In the genomic region with DNA sequence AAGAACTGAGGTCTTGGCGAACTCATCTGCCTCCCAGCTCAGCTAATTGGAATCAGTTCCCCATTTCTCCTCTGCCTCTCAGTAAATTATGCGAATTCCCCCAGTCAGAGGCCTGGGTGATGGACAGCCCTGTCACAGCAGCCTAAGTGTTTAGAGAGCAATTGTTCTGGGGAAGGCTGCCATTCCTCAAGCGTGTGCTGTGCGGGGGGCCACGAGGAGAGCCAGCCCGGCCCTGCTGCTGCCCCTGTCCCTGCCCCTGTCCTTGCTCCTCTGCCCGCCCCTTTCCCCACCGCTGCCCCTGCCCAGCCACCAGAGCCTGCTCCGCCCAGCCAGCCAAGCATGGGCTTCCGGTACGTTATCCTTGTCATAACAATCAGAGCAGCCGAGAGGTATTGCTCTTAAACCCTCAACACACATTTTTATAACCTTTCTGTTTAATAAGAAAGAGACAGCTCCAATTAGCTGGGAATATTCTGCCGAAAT, we compare ENCODE assay signal across 9 cellular contexts. TPM values are rescaled to one million over a fixed set of nuclear protein-coding genes. Genes with fewer than 3 reads are reported as not detected.
DNase-seq lines count a peak whose midpoint lies in the region; ATAC-seq and TF ChIP-seq lines count a peak whose summit lies in the region.
"Had no signal": no experiment of that assay in that cellular context is flagged by ENCODE, and none has a peak within 500 bp of the region (broad histone marks: within the 10 kb centered on the region; RNA-seq: fewer than 3 reads in every experiment).

No MANE protein-coding gene starts in this region.

- no peaks in the 10 kb centered on the region for H4K20me1 ChIP-seq in H9 (ENCODE audit: control insufficient read depth, insufficient read depth, insufficient read length)

- H3K56ac ChIP-seq in H9 (ENCODE audit: insufficient read length, low read depth, low read length) = no peak overlapping the region

- no peaks in the 10 kb centered on the region for H3K36me3 ChIP-seq in prostate gland

- no peaks in the 10 kb centered on the region for H3K79me2 ChIP-seq in H9 (ENCODE audit: insufficient read depth, low read length)

- no peak overlapping the region for H2BK12ac ChIP-seq in H9 (ENCODE audit: insufficient read length, low read depth, low read length)

- H3K27ac ChIP-seq in H9 (ENCODE audit: insufficient read length, low read depth, low read length) (no peak overlapping the region), prostate gland (peak overlapping the region; percentile 10 to 54)

- H3K36me3 Mint-ChIP-seq in H9 (ENCODE audit: insufficient read depth in 1 of 3, low read depth in 3 of 3) = no peaks in the 10 kb centered on the region

- no peak overlapping the region for H2BK15ac ChIP-seq in H9 (ENCODE audit: low read depth, low read length)

- H3K4me3 ChIP-seq in prostate gland = no peak overlapping the region

- H2AK5ac ChIP-seq in H9 (ENCODE audit: insufficient read length, low read length) = no peak overlapping the region

- no peaks in the 10 kb centered on the region for H3K9me3 Mint-ChIP-seq in H9

- peaks cover 64 to 68% of the 10 kb centered on the region in 2 experiments for H3K4me1 Mint-ChIP-seq in H9

- no peak overlapping the region for H2BK5ac ChIP-seq in H9 (ENCODE audit: insufficient read length, low read length)

- peaks cover 6% of the 10 kb centered on the region for H3K23me2 ChIP-seq in H9 (ENCODE audit: insufficient read length, low read depth, low read length, poor library complexity, severe bottlenecking)

- peaks cover 9% of the 10 kb centered on the region; the same call in 1 of the 2 replicates for H3K4me1 ChIP-seq in H9 (ENCODE audit: insufficient read depth, low read length)
- no peaks in the 10 kb centered on the region for H3K4me1 ChIP-seq in prostate gland (replicated peaks)

- no peak for TF ChIP-seq CTCF in H9 (conservative IDR thresholded peaks at IDR 0.05)
- no peak for TF ChIP-seq CTCF in prostate gland (IDR thresholded peaks at IDR 0.05)

- H3K4me2 ChIP-seq in H9 (ENCODE audit: insufficient read depth, insufficient read length, low read length) = peak overlapping the region; percentile 29

- no peak overlapping the region for H3K18ac ChIP-seq in H9 (ENCODE audit: insufficient read length, low read depth, low read length)

- H2AFZ ChIP-seq in H9 (ENCODE audit: low read length) = no peak overlapping the region

- peak; percentile 88 for DNase-seq in H9
- DNase-seq in RPMI8226 = peak; percentile 50
- peak; percentile 62 for DNase-seq in left cardiac atrium
- DNase-seq in prostate gland (ENCODE audit: low spot score) = no peak
- no peak for DNase-seq in occipital lobe (lab: John Stamatoyannopoulos, UW)
- DNase-seq in NCI-H1930 (lab: John Stamatoyannopoulos, UW) = no peak
- DNase-seq: small intestine had no signal

- no peak overlapping the region for H3T11ph ChIP-seq in H9 (ENCODE audit: low read length)

- no peak overlapping the region for H2BK20ac ChIP-seq in H9 (ENCODE audit: low read depth, low read length, poor library complexity, severe bottlenecking)

- no peak overlapping the region for H4K91ac ChIP-seq in H9 (ENCODE audit: insufficient read length, low read depth, low read length)

- peak overlapping the region; percentile 27 to 63 for H3K4me3 Mint-ChIP-seq in H9

- H3K79me1 ChIP-seq in H9 (ENCODE audit: insufficient read depth, low read depth, low read length, poor library complexity, severe bottlenecking) = no peaks in the 10 kb centered on the region

- H3K27me3 ChIP-seq in H9 (ENCODE audit: insufficient read depth, low read length) = no peaks in the 10 kb centered on the region
- H3K27me3 ChIP-seq in prostate gland (replicated peaks; ENCODE audit: insufficient read depth) = no peaks in the 10 kb centered on the region

- no peak overlapping the region for H4K5ac ChIP-seq in H9 (ENCODE audit: insufficient read length, low read depth, low read length)

- intact Hi-C loops in left cardiac atrium (cut with DNase I) = no loop called here
- intact Hi-C loops in prostate gland (cut with DNase I) = no loop called here

- H3K23ac ChIP-seq in H9 (ENCODE audit: insufficient read length, low read depth, low read length) = no peak overlapping the region

- no peak overlapping the region for H2BK120ac ChIP-seq in H9 (ENCODE audit: low read depth, low read length, poor library complexity, severe bottlenecking)

- H3K4ac ChIP-seq in H9 (ENCODE audit: low read depth, low read length) = no peak overlapping the region

- peaks cover 7% of the 10 kb centered on the region for H3K27me3 Mint-ChIP-seq in H9 (ENCODE audit: low read depth)

- no peak overlapping the region for H3K14ac ChIP-seq in H9 (ENCODE audit: insufficient read depth, low read length)

- WGBS in H9 (ENCODE audit: extremely low coverage, insufficient read length, low lambda C conversion rate) = no CpG with 5 or more reads among the region's 13 CpGs
- 12% methylated on average over 13 of the region's 13 CpGs for WGBS in prostate gland

- peak overlapping the region; percentile 73 to 98 (median 79); a peak in 3 of 7 replicates for H3K27ac Mint-ChIP-seq in H9

- H3K9ac ChIP-seq in H9 (ENCODE audit: extremely low read depth, insufficient read length, low read length) = no peak overlapping the region

- ATAC-seq in left cardiac atrium = peak; percentile 77 to 80
- ATAC-seq in GM21619 (IDR thresholded peaks at IDR 0.05; ENCODE audit: unreplicated experiment) = no peak
- no peak for ATAC-seq in HG02610 (IDR thresholded peaks at IDR 0.05; ENCODE audit: unreplicated experiment)

- H3K9me3 ChIP-seq in H9 (ENCODE audit: control insufficient read depth, low read depth, low read length) (no peaks in the 10 kb centered on the region), prostate gland (no peaks in the 10 kb centered on the region)

- no peak overlapping the region for H4K8ac ChIP-seq in H9 (replicated peaks; ENCODE audit: insufficient read length, low read depth, low read length)

- TF ChIP-seq POLR2A in prostate gland (IDR thresholded peaks at IDR 0.05) = no peak

RNA-seq across cellular contexts. Expression of a gene that starts 12.2 kb away (rescaled TPM):
- total RNA-seq in H9 (2021) (27.7 and 28.1 TPM in 2 replicates), left cardiac atrium (1 to 10 TPM; 4.6 to 7.8 TPM), prostate gland (1 to 10 TPM; 5.6 to 9.1 TPM), occipital lobe (2.2 TPM)

RNA-seq across cellular contexts. Expression of a gene that starts 51.9 kb away (rescaled TPM):
- total RNA-seq in H9 (2021) (5.5 and 7.1 TPM in 2 replicates), left cardiac atrium (10 to 100 TPM; 29.7 to 32.3 TPM), prostate gland (10 to 100 TPM in 1 of 2 donors, 1 to 10 TPM in 1; 7.5 to 11.0 TPM), occipital lobe (13.6 TPM)

RNA-seq across cellular contexts. Expression of a gene that starts 53.7 kb away (rescaled TPM):
- total RNA-seq in H9 (2021) (11.6 and 12.5 TPM in 2 replicates), left cardiac atrium (10 to 100 TPM; 11.8 to 19.7 TPM), prostate gland (10 to 100 TPM in 1 of 2 donors, 1 to 10 TPM in 1; 8.5 to 17.1 TPM), occipital lobe (6.9 TPM)

Comparison
In these comparisons a context has a peak if more than half of its experiments do, and no peak if none do; other contexts are left out.
1. DNase-seq: peak in H9 (single experiment), RPMI8226 (single experiment) and left cardiac atrium (single experiment); none in prostate gland (single experiment), occipital lobe (single experiment) and NCI-H1930 (0 of 2).
2. ATAC-seq: peak in left cardiac atrium (2 of 2); none in GM21619 (single experiment) and HG02610 (single experiment).